ENCODE assay signal across 25 cellular contexts in genomic region chr1:66644331-66644730, GRCh38.
"Had no signal": no experiment of that assay in that cellular context is flagged by ENCODE, and none has a peak within 500 bp of the region (broad histone marks: within the 10 kb centered on the region; RNA-seq: fewer than 3 reads in every experiment).

No MANE protein-coding gene starts in this region.

- H3K4me1 ChIP-seq: colonic mucosa, gastrocnemius medialis, left lung, pancreas, right atrium auricular region, thyroid gland, vagina had no signal

- H3K9me3 ChIP-seq: colonic mucosa, gastrocnemius medialis, heart left ventricle, left lung, neutrophil, pancreas, right atrium auricular region, thyroid gland, vagina had no signal

- ATAC-seq: effector memory CD8-positive, alpha-beta T cell; gastrocnemius medialis; heart left ventricle; left cardiac atrium; left lung; natural killer cell treated with Interleukin-12 subunit alpha and Interleukin-12 subunit beta and Interleukin-15 and Interleukin-18, amount 100 ng/mL, for 72 hours; pancreas; sciatic nerve; stimulated activated naive CD8-positive, alpha-beta T cell treated with anti-CD3 and anti-CD28 coated beads, Interleukin-15, amount 100 ng/mL, for 72 hours had no signal

- DNase-seq: colonic mucosa; effector memory CD8-positive, alpha-beta T cell; gastrocnemius medialis; heart left ventricle; kidney; left cardiac atrium; left lung; mesendoderm; naive B cell; pancreas; stimulated activated CD4-positive, alpha-beta T cell treated with anti-CD3 and anti-CD28 coated beads, Interleukin-12 subunit alpha, Interleukin-12 subunit beta, amount 100 ng/mL, for 4 hours; stimulated activated CD4-positive, alpha-beta T cell treated with anti-CD3 and anti-CD28 coated beads, Interleukin-1b, Interleukin-23, amount 100 ng/mL, for 48 hours; stimulated activated CD4-positive, alpha-beta T cell treated with anti-CD3 and anti-CD28 coated beads, Interleukin-4, amount 100 ng/mL, for 1 hour; stimulated activated CD8-positive, alpha-beta memory T cell treated with anti-CD3 and anti-CD28 coated beads, Interleukin-4, amount 100 ng/mL, for 48 hours; stimulated activated naive CD4-positive, alpha-beta T cell; stimulated activated naive CD8-positive, alpha-beta T cell treated with anti-CD3 and anti-CD28 coated beads, Interleukin-15, amount 100 ng/mL, for 72 hours; thyroid gland; trophoblast cell had no signal

- H3K36me3 ChIP-seq: colonic mucosa, gastrocnemius medialis, left lung, neutrophil, pancreas, right atrium auricular region, thyroid gland had no signal

- H3K4me3 ChIP-seq: colonic mucosa, gastrocnemius medialis, heart left ventricle, hepatocyte, left lung, pancreas, right atrium auricular region, smooth muscle cell, thyroid gland, vagina had no signal
